ENCODE assay signal across 8 cellular contexts in genomic region chr1:36157115-36157903, GRCh38. TPM values are rescaled to one million over a fixed set of nuclear protein-coding genes. Genes with fewer than 3 reads are reported as not detected.
A peak's percentile ranks its signal among the peaks of the same experiment; 100 is the strongest.
DNase-seq lines count a peak whose midpoint lies in the region; ATAC-seq and TF ChIP-seq lines count a peak whose summit lies in the region.

No MANE protein-coding gene starts in this region.

- 0 out of 2 replicates have a peak, but pooled peaks have one; percentile 17 for TF ChIP-seq POLR2A in IMR-90 (IDR thresholded peaks at IDR 0.05; ENCODE audit: low read depth, low read length)

- POLR2A ChIA-PET in IMR-90 (lab: Charles Lee; ENCODE audit: unreplicated experiment), result interaction anchor here (0.6 kb wide), 2 partner anchors 12 to 67 kb away, joined by 3 to 9 read pairs; no protein-coding TSS in a partner anchor
- POLR2A ChIA-PET in activated naive CD8-positive, alpha-beta T cell treated with anti-CD3 and anti-CD28 coated beads, Interleukin-2, amount 10 ng/mL, durations not matched to agents 7 days and 5 days (lab: Charles Lee), result interaction anchor here (0.8 to 4.7 kb wide), 8 partner anchors 7 to 228 kb away, joined by 3 to 25 read pairs (median 8); partner anchors contain the start of genes STK40 and THRAP3

- H2BK15ac ChIP-seq in IMR-90 (ENCODE audit: low read depth, low read length), result peak overlapping the region; percentile 61; the same call in 2 of the 3 replicates

- H3K4me2 ChIP-seq in IMR-90 (ENCODE audit: low read depth, low read length), result peak overlapping the region; percentile 64

- peak overlapping the region; percentile 100 for H2AK9ac ChIP-seq in IMR-90 (replicated peaks; ENCODE audit: low read depth, low read length, poor library complexity)

- H3K4me1 ChIP-seq in IMR-90 (ENCODE audit: control insufficient read depth, insufficient read depth, low read length), result peaks cover 27% of the 10 kb centered on the region
- peaks cover 26% of the 10 kb centered on the region for H3K4me1 ChIP-seq in iPS-20b (ENCODE audit: insufficient read depth, low read length)

- WGBS in IMR-90 (ENCODE audit: extremely low coverage in 2 of 2, insufficient read length in 1 of 2), 2 experiments, result 0% methylated on average over 1 of the region's 9 CpGs; no CpG with 5 or more reads in 1 of the 2 experiments

- no peak overlapping the region; the same call in 1 of the 2 replicates for H4K5ac ChIP-seq in IMR-90 (ENCODE audit: low read depth, low read length)

- H2BK5ac ChIP-seq in IMR-90 (ENCODE audit: low read depth, low read length, poor library complexity, severe bottlenecking), result peak overlapping the region; percentile 99

- H2AK5ac ChIP-seq in IMR-90 (ENCODE audit: low read depth, low read length), result peak overlapping the region; percentile 98

- H3K27me3 ChIP-seq in IMR-90 (ENCODE audit: control insufficient read depth, insufficient read depth, low read length) (no peaks in the 10 kb centered on the region), iPS-20b (ENCODE audit: insufficient read depth, low read length) (peaks cover 30% of the 10 kb centered on the region)

- H3K4me1 Mint-ChIP-seq in activated naive CD8-positive, alpha-beta T cell treated with anti-CD3 and anti-CD28 coated beads, Interleukin-2, amount 10 ng/mL, durations not matched to agents 7 days and 5 days, result peaks cover 60% of the 10 kb centered on the region

- in situ Hi-C loops in IMR-90 (cut with MboI; ENCODE audit: low sequenced_read_pairs), result no loop called here

- dilution Hi-C loops in IMR-90 (cut with HindIII; ENCODE audit: low sequenced_read_pairs, unreplicated experiment), result no loop called here

- H3K9me1 ChIP-seq in IMR-90 (ENCODE audit: insufficient read depth, low read length), result peaks cover 27% of the 10 kb centered on the region

- peaks cover 25% of the 10 kb centered on the region for H3K36me3 Mint-ChIP-seq in activated naive CD8-positive, alpha-beta T cell treated with anti-CD3 and anti-CD28 coated beads, Interleukin-2, amount 10 ng/mL, durations not matched to agents 7 days and 5 days

- H3K4ac ChIP-seq in IMR-90 (ENCODE audit: low read depth, low read length), result peak overlapping the region; percentile 71

- H3K18ac ChIP-seq in IMR-90 (ENCODE audit: low read depth, low read length), result peak overlapping the region; percentile 33; the same call in 1 of the 2 replicates

- DNase-seq in IMR-90 (no peak), NCI-H2081 treated with DMSO at 0.1 percent for 48 hours (lab: John Stamatoyannopoulos, UW) (no peak)
- DNase-seq in activated naive CD8-positive, alpha-beta T cell treated with anti-CD3 and anti-CD28 coated beads, Interleukin-2, amount 10 ng/mL, durations not matched to agents 7 days and 5 days, result no peak
- peak; percentile 35 for DNase-seq in stimulated activated naive CD8-positive, alpha-beta T cell treated with anti-CD3 and anti-CD28 coated beads, Interleukin-15, Interleukin-2, amounts not matched to agents 100 U/mL and 50 U/mL, for 24 hours
- DNase-seq in effector CD4-positive, alpha-beta T cell, result no peak

- H3K9ac ChIP-seq in IMR-90 (ENCODE audit: low read depth, low read length), result peak overlapping the region; percentile 99
- peak overlapping the region; percentile 81; the same call in 1 of the 2 replicates for H3K9ac ChIP-seq in iPS-20b (ENCODE audit: low read depth, low read length)

- no peaks in the 10 kb centered on the region for H3K9me3 Mint-ChIP-seq in activated naive CD8-positive, alpha-beta T cell treated with anti-CD3 and anti-CD28 coated beads, Interleukin-2, amount 10 ng/mL, durations not matched to agents 7 days and 5 days

- H3K27ac ChIP-seq in 22Rv1, result peak overlapping the region; percentile 80; the same call in 1 of the 2 replicates
- H3K27ac ChIP-seq in IMR-90 (ENCODE audit: insufficient read depth, low read length), result peak overlapping the region; percentile 97
- H3K27ac ChIP-seq in iPS-20b (ENCODE audit: low read length), result peak overlapping the region; percentile 49

- no peak for TF ChIP-seq CTCF in 22Rv1 (IDR thresholded peaks at IDR 0.05)
- no peak for TF ChIP-seq CTCF in IMR-90 (conservative IDR thresholded peaks at IDR 0.05; ENCODE audit: low read depth, low read length)

- H3K4me3 ChIP-seq in IMR-90 (ENCODE audit: insufficient read depth, low read depth, low read length) (peak overlapping the region; percentile 98), iPS-20b (ENCODE audit: low read length) (peak overlapping the region; percentile 92)

- H3K79me1 ChIP-seq in IMR-90 (ENCODE audit: low read depth in 1 of 2, low read length in 2 of 2), result peaks cover 6 to 54% of the 10 kb centered on the region in 2 experiments; a peak in 3 of 4 replicates

- peak overlapping the region; percentile 90 for H2AFZ ChIP-seq in IMR-90 (replicated peaks; ENCODE audit: low read length, poor library complexity)

- H3K27ac Mint-ChIP-seq in activated naive CD8-positive, alpha-beta T cell treated with anti-CD3 and anti-CD28 coated beads, Interleukin-2, amount 10 ng/mL, durations not matched to agents 7 days and 5 days, result peak overlapping the region; percentile 85

- H3K56ac ChIP-seq in IMR-90 (ENCODE audit: extremely low read depth, insufficient read depth, low read length), result peak overlapping the region; percentile 56

- H3K4me3 Mint-ChIP-seq in activated naive CD8-positive, alpha-beta T cell treated with anti-CD3 and anti-CD28 coated beads, Interleukin-2, amount 10 ng/mL, durations not matched to agents 7 days and 5 days, result peak overlapping the region; percentile 84

- no peaks in the 10 kb centered on the region for H3K9me3 ChIP-seq in IMR-90 (ENCODE audit: control insufficient read depth, insufficient read depth, low read length)
- H3K9me3 ChIP-seq in iPS-20b (ENCODE audit: insufficient read depth, low read depth, low read length), result no peaks in the 10 kb centered on the region

- no TSS peak for BruUV-seq in IMR-90 (replicated peaks; lab: Mats Ljungman, UMichigan)

- TF ChIP-seq RAD21 in IMR-90 (IDR thresholded peaks at IDR 0.05; ENCODE audit: low read length), result no peak

- peak overlapping the region; percentile 55 to 73; a peak in 2 of 4 replicates for H4K8ac ChIP-seq in IMR-90 (ENCODE audit: low read depth in 2 of 2, low read length in 2 of 2)

- H3K14ac ChIP-seq in IMR-90 (replicated peaks; ENCODE audit: low read depth, low read length), result peak overlapping the region; percentile 57

- no peaks in the 10 kb centered on the region for H3K27me3 Mint-ChIP-seq in activated naive CD8-positive, alpha-beta T cell treated with anti-CD3 and anti-CD28 coated beads, Interleukin-2, amount 10 ng/mL, durations not matched to agents 7 days and 5 days

- peaks cover 58% of the 10 kb centered on the region for H4K20me1 ChIP-seq in IMR-90 (ENCODE audit: insufficient read depth, low read length)

- ATAC-seq in IMR-90 (ENCODE audit: low read depth) (peak; percentile 0; the same call in 1 of the 2 replicates), GM21528 (IDR thresholded peaks at IDR 0.05; ENCODE audit: low FRiP score, unreplicated experiment) (no peak)
- no peak for ATAC-seq in activated naive CD8-positive, alpha-beta T cell treated with anti-CD3 and anti-CD28 coated beads, Interleukin-2, amount 10 ng/mL, durations not matched to agents 7 days and 5 days (ENCODE audit: low read depth)
- no peak for ATAC-seq in stimulated activated naive CD8-positive, alpha-beta T cell treated with anti-CD3 and anti-CD28 coated beads, Interleukin-15, Interleukin-2, amounts not matched to agents 100 U/mL and 50 U/mL, for 24 hours

- no peak overlapping the region for H2BK20ac ChIP-seq in IMR-90 (ENCODE audit: low read depth, low read length)

- intact Hi-C loops in IMR-90 (cut with micrococcal nuclease), result loop anchor here (5.0 kb wide), 1 partner anchor 45 kb away; no protein-coding TSS in a partner anchor

- H2BK120ac ChIP-seq in IMR-90 (ENCODE audit: low read depth, low read length), result peak overlapping the region; percentile 46; the same call in 1 of the 2 replicates

- peaks cover 15% of the 10 kb centered on the region for H3K36me3 ChIP-seq in IMR-90 (ENCODE audit: control insufficient read depth, insufficient read depth, low read length)
- no peaks in the 10 kb centered on the region; the same call in 1 of the 2 replicates for H3K36me3 ChIP-seq in iPS-20b (ENCODE audit: insufficient read depth, low read depth, low read length)

- H4K91ac ChIP-seq in IMR-90 (ENCODE audit: insufficient read depth, low read depth, low read length), result peak overlapping the region; percentile 90

- peak overlapping the region; percentile 96 for H3K23ac ChIP-seq in IMR-90 (ENCODE audit: low read depth, low read length)

- CTCF ChIA-PET in IMR-90 (lab: Yijun Ruan, JAX), result interaction anchor here (0.6 to 2.3 kb wide), 3 partner anchors 8 to 157 kb away, joined by 3 to 10 read pairs (median 8); no protein-coding TSS in a partner anchor

TF ChIP-seq in IMR-90, 13 proteins besides CTCF, POLR2A, EP300 and RAD21 (continues in another document):
- no peak for TF ChIP-seq CHD1 (IDR thresholded peaks at IDR 0.05; ENCODE audit: low read depth, low read length)
- no peak for TF ChIP-seq FOS (IDR thresholded peaks at IDR 0.05; ENCODE audit: low read depth, low read length)
- TF ChIP-seq SMC3 (IDR thresholded peaks at IDR 0.05; ENCODE audit: low read depth, low read length), result no peak

RNA-seq across cellular contexts. Expression of gene MAP7D1, which starts 1.3 kb away (rescaled TPM):
- 30.8 and 32.3 TPM in 2 replicates for total RNA-seq in IMR-90 (2012; rRNA removed)
- polyA plus RNA-seq in IMR-90 (2012; rRNA removed), result 81.9 and 83.2 TPM in 2 replicates
- polyA plus RNA-seq in IMR-90 (2012; cell fraction: cytosol; rRNA removed), result 96.4 and 165 TPM in 2 replicates
- 182 and 323 TPM in 2 replicates for polyA plus RNA-seq in IMR-90 (2012; cell fraction: nucleus; rRNA removed; ENCODE audit: low replicate concordance)
- total RNA-seq in activated naive CD8-positive, alpha-beta T cell treated with anti-CD3 and anti-CD28 coated beads, Interleukin-2, amount 10 ng/mL, durations not matched to agents 7 days and 5 days, result 100 to 1,000 TPM; 234 to 237 TPM

RNA-seq across cellular contexts. Expression of gene TRAPPC3, which starts 8.0 kb away (rescaled TPM):
- total RNA-seq in IMR-90 (2012; rRNA removed), result 76.0 and 101 TPM in 2 replicates
- polyA plus RNA-seq in IMR-90 (2012; rRNA removed), result 63.5 and 77.8 TPM in 2 replicates
- 67.3 and 70.8 TPM in 2 replicates for polyA plus RNA-seq in IMR-90 (2012; cell fraction: cytosol; rRNA removed)
- 31.1 and 62.4 TPM in 2 replicates for polyA plus RNA-seq in IMR-90 (2012; cell fraction: nucleus; rRNA removed; ENCODE audit: low replicate concordance)
- 10 to 100 TPM; 51.7 to 52.5 TPM for total RNA-seq in activated naive CD8-positive, alpha-beta T cell treated with anti-CD3 and anti-CD28 coated beads, Interleukin-2, amount 10 ng/mL, durations not matched to agents 7 days and 5 days

RNA-seq across cellular contexts. Expression of gene COL8A2, which starts 32.3 kb away (rescaled TPM):
- 0.54 and 0.56 TPM in 2 replicates for total RNA-seq in IMR-90 (2012; rRNA removed)
- 0.83 and 1.1 TPM in 2 replicates for polyA plus RNA-seq in IMR-90 (2012; rRNA removed)
- 0.82 and 1.6 TPM in 2 replicates for polyA plus RNA-seq in IMR-90 (2012; cell fraction: cytosol; rRNA removed)
- polyA plus RNA-seq in IMR-90 (2012; cell fraction: nucleus; rRNA removed; ENCODE audit: low replicate concordance), result 0.79 and 0.88 TPM in 2 replicates
- total RNA-seq in activated naive CD8-positive, alpha-beta T cell treated with anti-CD3 and anti-CD28 coated beads, Interleukin-2, amount 10 ng/mL, durations not matched to agents 7 days and 5 days, result under 1 TPM; 0.17 to 0.19 TPM
